In genomic region chrX:110846071-110846470, GRCh38 we compare ENCODE assay signal across 15 cellular contexts. TPM values are rescaled to one million over a fixed set of nuclear protein-coding genes. Genes with fewer than 3 reads are reported as not detected.
DNase-seq lines count a peak whose midpoint lies in the region; ATAC-seq and TF ChIP-seq lines count a peak whose summit lies in the region.
"Had no signal": no experiment of that assay in that cellular context is flagged by ENCODE, and none has a peak within 500 bp of the region (broad histone marks: within the 10 kb centered on the region; RNA-seq: fewer than 3 reads in every experiment).

No MANE protein-coding gene starts in this region.

- no peaks in the 10 kb centered on the region for H3K79me2 ChIP-seq in Karpas-422 (ENCODE audit: low read length)

- no peaks in the 10 kb centered on the region for H3K36me3 ChIP-seq in Karpas-422 (ENCODE audit: insufficient read depth, low read length)
- H3K36me3 ChIP-seq: BLaER1 had no signal

- H3K4me3 ChIP-seq in fibroblast of mammary gland (ENCODE audit: control insufficient read depth, low read depth, low read length) (no peak overlapping the region), Karpas-422 (ENCODE audit: low read length) (no peak overlapping the region)
- H3K4me3 ChIP-seq: BLaER1, GM23338 had no signal

- no peaks in the 10 kb centered on the region for H4K20me1 ChIP-seq in Karpas-422 (ENCODE audit: insufficient read depth, low read depth, low read length)
- H4K20me1 ChIP-seq: BLaER1 had no signal

- H3K9ac ChIP-seq in Karpas-422 (ENCODE audit: low read length) = no peak overlapping the region
- H3K9ac ChIP-seq: BLaER1 had no signal

- H3K4me1 ChIP-seq in Karpas-422 (ENCODE audit: low read length) = peaks cover 3% of the 10 kb centered on the region; the same call in 1 of the 2 replicates
- H3K4me1 ChIP-seq: BLaER1, Caco-2 had no signal

- no peaks in the 10 kb centered on the region for H3K9me3 ChIP-seq in Karpas-422 (ENCODE audit: low read length)
- H3K9me3 ChIP-seq: BLaER1, Caco-2 had no signal

- no peaks in the 10 kb centered on the region for H3K27me3 ChIP-seq in Karpas-422 (ENCODE audit: low read length)

- H2AFZ ChIP-seq in Karpas-422 (ENCODE audit: low read length) = no peak overlapping the region
- H2AFZ ChIP-seq: GM23338 had no signal

- H3K27ac ChIP-seq in Karpas-422 (ENCODE audit: low read length) = no peak overlapping the region
- H3K27ac ChIP-seq: 22Rv1, BLaER1 had no signal

- no peak overlapping the region for H3K4me2 ChIP-seq in Karpas-422 (ENCODE audit: low read depth, low read length, poor library complexity, severe bottlenecking)
- H3K4me2 ChIP-seq: BLaER1, GM23338 had no signal

- no peak for TF ChIP-seq CTCF in fibroblast of mammary gland (conservative IDR thresholded peaks at IDR 0.05; ENCODE audit: control insufficient read depth, insufficient read depth, low read depth, low read length)

- no peaks in the 10 kb centered on the region for H3K9me2 ChIP-seq in Karpas-422 (replicated peaks; ENCODE audit: insufficient read depth, low read length)

- ATAC-seq in HG03039 (IDR thresholded peaks at IDR 0.05; ENCODE audit: unreplicated experiment) = no peak
- ATAC-seq: GM23338 had no signal

- DNase-seq in EH (ENCODE audit: low read depth) (peak; percentile 59), HS-5 (ENCODE audit: low read depth) (peak; percentile 22), NCI-H526 (lab: John Stamatoyannopoulos, UW) (peak; percentile 55 to 64), fibroblast of mammary gland (ENCODE audit: low read depth) (peak; percentile 38), NCI-H345 (lab: John Stamatoyannopoulos, UW) (no peak), DMS79 (lab: John Stamatoyannopoulos, UW) (no peak), Karpas-422 (no peak)
- DNase-seq: Caco-2; CD8-positive, alpha-beta memory T cell; H7 had no signal

RNA-seq across cellular contexts. Expression of gene CHRDL1, which starts 50.5 kb away (rescaled TPM):
- not detected in 2 replicates for total RNA-seq in Karpas-422 (2014; rRNA removed; shearing (Covaris generic); ENCODE audit: low replicate concordance)
- total RNA-seq: Caco-2; CD8-positive, alpha-beta memory T cell; HT-29 had no signal

Comparison
In these comparisons a context has a peak if more than half of its experiments do, and no peak if none do; other contexts are left out.
1. DNase-seq: peak in EH (single experiment), HS-5 (single experiment), NCI-H526 (2 of 2) and fibroblast of mammary gland (single experiment); none in NCI-H345 (single experiment), DMS79 (single experiment) and Karpas-422 (single experiment).